Comparison of ENCODE assay signal across 1 cellular context in the genomic region with DNA sequence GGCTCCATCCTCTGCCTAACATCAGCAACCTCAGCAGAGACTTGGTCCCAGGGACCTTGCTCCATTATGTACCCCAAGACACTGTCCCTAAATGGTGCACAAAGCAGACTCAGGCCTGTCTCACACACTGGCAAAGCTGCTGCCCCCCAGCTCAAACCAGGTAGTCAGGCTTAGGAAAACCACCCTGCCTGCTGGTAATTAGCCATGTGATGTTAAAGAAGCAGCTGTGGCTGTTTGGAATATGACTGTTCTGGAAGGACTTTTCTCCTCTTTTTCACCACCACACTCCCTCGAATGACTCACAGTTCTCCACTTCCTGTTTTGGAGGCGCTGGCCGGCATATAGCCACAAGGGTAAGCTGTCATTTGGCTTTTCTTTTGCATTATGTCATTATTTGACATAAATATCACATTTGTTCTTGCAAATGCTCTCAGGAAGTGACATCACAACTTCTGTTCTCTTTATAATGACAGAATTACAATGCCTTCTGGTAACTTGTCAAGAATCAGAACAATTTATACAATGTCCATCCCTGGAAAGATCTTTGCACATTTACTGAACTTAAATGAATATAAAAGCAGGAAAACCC.
TF ChIP-seq lines count a peak whose summit lies in the region.

No MANE protein-coding gene starts in this region.

TF ChIP-seq in HEK293, 187 proteins besides CTCF, POLR2A, EP300 and RAD21 (continued from another document):
- TF ChIP-seq, protein P1, sequence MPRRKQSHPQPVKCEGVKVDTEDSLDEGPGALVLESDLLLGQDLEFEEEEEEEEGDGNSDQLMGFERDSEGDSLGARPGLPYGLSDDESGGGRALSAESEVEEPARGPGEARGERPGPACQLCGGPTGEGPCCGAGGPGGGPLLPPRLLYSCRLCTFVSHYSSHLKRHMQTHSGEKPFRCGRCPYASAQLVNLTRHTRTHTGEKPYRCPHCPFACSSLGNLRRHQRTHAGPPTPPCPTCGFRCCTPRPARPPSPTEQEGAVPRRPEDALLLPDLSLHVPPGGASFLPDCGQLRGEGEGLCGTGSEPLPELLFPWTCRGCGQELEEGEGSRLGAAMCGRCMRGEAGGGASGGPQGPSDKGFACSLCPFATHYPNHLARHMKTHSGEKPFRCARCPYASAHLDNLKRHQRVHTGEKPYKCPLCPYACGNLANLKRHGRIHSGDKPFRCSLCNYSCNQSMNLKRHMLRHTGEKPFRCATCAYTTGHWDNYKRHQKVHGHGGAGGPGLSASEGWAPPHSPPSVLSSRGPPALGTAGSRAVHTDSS (tag by site-specific recombination; IDR thresholded peaks at IDR 0.05): no peak
- peak; percentile 74 for TF ChIP-seq ZNF629 (tag by site-specific recombination; IDR thresholded peaks at IDR 0.05)
- TF ChIP-seq YY1 (tag by site-specific recombination; IDR thresholded peaks at IDR 0.05): no peak
TF ChIP-seq in HEK293: peak in this region for 3.
